31 cellular contexts compared by ENCODE assay signal in the genomic region with DNA sequence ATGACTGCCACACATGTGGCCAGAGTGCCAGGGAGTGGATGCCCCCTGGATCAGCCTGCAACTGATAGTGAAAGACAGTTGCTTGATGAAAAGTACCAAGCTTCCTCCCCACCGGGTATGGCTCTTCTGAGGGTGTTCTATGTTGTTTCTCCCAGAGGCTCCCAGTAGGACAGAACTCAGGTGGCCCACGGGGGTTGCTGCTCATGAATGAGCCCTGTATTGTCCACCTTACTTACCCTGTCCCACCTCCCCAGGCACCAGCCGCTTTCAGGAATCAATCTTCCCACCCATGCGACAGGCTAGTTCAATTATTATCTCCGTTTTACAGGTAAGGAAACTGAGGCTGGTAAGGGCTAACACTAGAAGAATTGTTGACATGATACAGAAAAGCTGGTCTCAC.
"Had no signal": no experiment of that assay in that cellular context is flagged by ENCODE, and none has a peak within 500 bp of the region (broad histone marks: within the 10 kb centered on the region; RNA-seq: fewer than 3 reads in every experiment).

No MANE protein-coding gene starts in this region.

- H3K36me3 ChIP-seq: brain microvascular endothelial cell had no signal

- H3K27me3 Mint-ChIP-seq: activated CD4-positive, alpha-beta memory T cell treated with anti-CD3 and anti-CD28 coated beads for 36 hours; activated naive CD8-positive, alpha-beta T cell; activated T-helper 17 cell treated with anti-CD3 and anti-CD28 coated beads, Interleukin-2, amount 50 U/mL, for 72 hours; central memory CD8-positive, alpha-beta T cell; T-cell had no signal

- H3K9me3 Mint-ChIP-seq: activated B cell treated with CpG ODN at 0.5 μM for 24 hours; activated CD4-positive, alpha-beta memory T cell treated with anti-CD3 and anti-CD28 coated beads for 36 hours; activated T-cell treated with anti-CD3 and anti-CD28 coated beads, Interleukin-2, amount 50 U/mL, for 24 hours; activated T-helper 17 cell treated with anti-CD3 and anti-CD28 coated beads, Interleukin-2, amount 50 U/mL, for 72 hours; central memory CD8-positive, alpha-beta T cell; dendritic cell treated with granulocyte-macrophage colony-stimulating factor and Interleukin-4, amounts not matched to agents 40 ng/mL and 50 ng/mL, for 4 days; endodermal cell; T-cell; T-helper 1 cell treated with Interleukin-12 subunit alpha and Interleukin-12 subunit beta and Interleukin-4 antibody, amounts not matched to agents 30 μg/mL and 1 μg/mL, for 36 hours had no signal

- ATAC-seq: activated CD4-positive, CD25-positive, alpha-beta regulatory T cell treated with anti-CD3 and anti-CD28 coated beads, Interleukin-2, amount 50 U/mL, for 24 hours; activated CD8-positive, alpha-beta memory T cell treated with anti-CD3 and anti-CD28 coated beads, Interleukin-2, amount 10 ng/mL, durations not matched to agents 7 days and 5 days; activated CD8-positive, alpha-beta T cell treated with anti-CD3 and anti-CD28 coated beads, Interleukin-2, amount 10 ng/mL, durations not matched to agents 7 days and 5 days; activated T-helper 17 cell treated with anti-CD3 and anti-CD28 coated beads, Interleukin-2, amount 50 U/mL, for 72 hours; esophagus mucosa; T-cell had no signal

- H3K36me3 Mint-ChIP-seq: activated CD4-positive, alpha-beta memory T cell treated with anti-CD3 and anti-CD28 coated beads for 36 hours; activated CD8-positive, alpha-beta memory T cell treated with anti-CD3 and anti-CD28 coated beads, Interleukin-2, amount 10 ng/mL, durations not matched to agents 7 days and 5 days; activated naive CD8-positive, alpha-beta T cell; T-cell had no signal

- H3K4me3 Mint-ChIP-seq: activated B cell treated with CpG ODN at 0.5 μM for 24 hours; activated CD4-positive, alpha-beta memory T cell treated with anti-CD3 and anti-CD28 coated beads for 36 hours; activated CD8-positive, alpha-beta memory T cell treated with anti-CD3 and anti-CD28 coated beads, Interleukin-2, amount 10 ng/mL, durations not matched to agents 7 days and 5 days; activated CD8-positive, alpha-beta T cell treated with anti-CD3 and anti-CD28 coated beads, Interleukin-2, amount 10 ng/mL, durations not matched to agents 7 days and 5 days; activated T-cell treated with anti-CD3 and anti-CD28 coated beads, Interleukin-2, amount 50 U/mL, for 24 hours; central memory CD8-positive, alpha-beta T cell; dendritic cell treated with granulocyte-macrophage colony-stimulating factor and Interleukin-4, amounts not matched to agents 40 ng/mL and 50 ng/mL, for 4 days; endodermal cell; T-helper 1 cell treated with Interleukin-12 subunit alpha and Interleukin-12 subunit beta and Interleukin-4 antibody, amounts not matched to agents 30 μg/mL and 1 μg/mL, for 36 hours had no signal

- H3K4me3 ChIP-seq: coronary artery, dorsolateral prefrontal cortex had no signal

- DNase-seq: activated B cell treated with CpG ODN at 0.5 μM for 24 hours; activated CD4-positive, alpha-beta memory T cell treated with anti-CD3 and anti-CD28 coated beads for 36 hours; activated CD4-positive, alpha-beta T cell treated with anti-CD3 and anti-CD28 coated beads for 48 hours; activated CD4-positive, alpha-beta T cell treated with anti-CD3 and anti-CD28 coated beads, Interleukin-2, amount 50 U/mL, for 1 hour; activated CD8-positive, alpha-beta memory T cell treated with anti-CD3 and anti-CD28 coated beads, Interleukin-2, amount 10 ng/mL, durations not matched to agents 7 days and 5 days; activated CD8-positive, alpha-beta memory T cell treated with anti-CD3 and anti-CD28 coated beads, Interleukin-2, amount 50 U/mL, for 4 hours; activated CD8-positive, alpha-beta T cell treated with anti-CD3 and anti-CD28 coated beads, Interleukin-2, amount 10 ng/mL, durations not matched to agents 7 days and 5 days; activated effector memory CD4-positive, alpha-beta T cell treated with Interleukin-2 at 50 U/mL for 16 hours; activated gamma-delta T cell treated with Interleukin-2 at 50 U/mL for 16 hours; activated naive CD4-positive, alpha-beta T cell treated with anti-CD3 and anti-CD28 coated beads, Interleukin-2, amount 50 U/mL, for 16 hours; activated naive CD4-positive, alpha-beta T cell treated with Interleukin-2 at 50 U/mL for 16 hours; activated T-cell treated with anti-CD3 and anti-CD28 coated beads, Interleukin-2, amount 50 U/mL, for 24 hours; amniotic stem cell; anterior cingulate cortex; dorsolateral prefrontal cortex; effector memory CD4-positive, alpha-beta T cell; endodermal cell; foreskin fibroblast; head of caudate nucleus; T-cell; T-helper 9 cell had no signal

- H3K27me3 ChIP-seq: brain microvascular endothelial cell, dorsolateral prefrontal cortex had no signal

- H3K27ac ChIP-seq: brain microvascular endothelial cell, coronary artery, dorsolateral prefrontal cortex, VCaP had no signal
